Comparison of ENCODE assay signal across 10 cellular contexts in the genomic region with DNA sequence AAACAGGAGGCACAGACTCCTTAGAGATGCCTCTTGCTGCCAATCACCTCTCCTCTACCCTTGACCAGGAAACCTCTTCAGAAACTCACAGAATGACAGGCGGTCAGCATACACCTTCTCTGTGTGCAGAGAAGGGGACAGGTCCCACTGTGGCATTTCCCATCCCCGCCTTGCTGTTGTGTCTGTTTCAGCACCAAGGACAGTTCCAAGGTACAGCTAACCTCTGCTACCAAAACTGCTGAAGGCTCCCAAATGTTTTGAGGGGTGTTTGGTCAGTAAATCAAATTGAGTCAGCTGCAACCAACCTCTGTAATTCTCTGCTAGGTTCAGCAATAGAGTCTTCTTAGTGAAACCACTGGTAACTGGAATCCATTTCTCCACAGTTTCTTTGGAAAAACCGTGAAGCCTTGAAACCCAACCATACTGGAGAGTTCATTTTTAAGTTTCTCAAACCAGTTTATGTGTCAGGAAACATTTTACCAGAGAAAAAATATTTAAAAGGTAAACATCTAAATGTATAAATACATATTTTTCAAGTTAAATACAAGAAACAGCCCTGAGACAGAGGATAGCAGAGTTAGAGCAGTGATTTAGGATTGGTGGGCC.
A peak's percentile ranks its signal among the peaks of the same experiment; 100 is the strongest.
DNase-seq lines count a peak whose midpoint lies in the region; ATAC-seq and TF ChIP-seq lines count a peak whose summit lies in the region.
"Had no signal": no experiment of that assay in that cellular context is flagged by ENCODE, and none has a peak within 500 bp of the region (broad histone marks: within the 10 kb centered on the region; RNA-seq: fewer than 3 reads in every experiment).

No MANE protein-coding gene starts in this region.

- no peaks in the 10 kb centered on the region for H3K9me2 ChIP-seq in PC-9 (ENCODE audit: insufficient read depth)

- 24% methylated on average over 3 of the region's 3 CpGs for WGBS in right cardiac atrium

- H3K79me2 ChIP-seq in PC-9 (ENCODE audit: low read depth), result no peaks in the 10 kb centered on the region

- H2AFZ ChIP-seq in PC-9, result no peak overlapping the region

- H3K4me2 ChIP-seq in PC-9, result no peak overlapping the region

- no peaks in the 10 kb centered on the region for H3K4me1 ChIP-seq in PC-9 (replicated peaks; ENCODE audit: insufficient read depth)
- no peaks in the 10 kb centered on the region for H3K4me1 ChIP-seq in right cardiac atrium (ENCODE audit: control insufficient read depth, insufficient read depth, low read length)

- CTCF ChIA-PET in PC-9 (lab: Charles Lee), result no interaction called here

- POLR2A ChIA-PET in PC-9 (lab: Charles Lee; ENCODE audit: unreplicated experiment), result no interaction called here

- no peaks in the 10 kb centered on the region for H4K20me1 ChIP-seq in PC-9 (ENCODE audit: insufficient read depth)
- H4K20me1 ChIP-seq: BLaER1 treated with 17β-estradiol and CSF1 and Interleukin-3, amounts not matched to agents 10 nM and 100 nM had no signal

- no peak for ATAC-seq in natural killer cell treated with Interleukin-12 subunit alpha and Interleukin-12 subunit beta and Interleukin-15 and Interleukin-18, amount 100 ng/mL, for 72 hours
- no peak for ATAC-seq in right cardiac atrium

- no peak overlapping the region for H3K4me3 ChIP-seq in PC-9
- H3K4me3 ChIP-seq in right cardiac atrium (ENCODE audit: low read length), result no peak overlapping the region
- H3K4me3 ChIP-seq: BLaER1 treated with 17β-estradiol and CSF1 and Interleukin-3, amounts not matched to agents 10 nM and 100 nM had no signal

- no peaks in the 10 kb centered on the region for H3F3A ChIP-seq in PC-9 (ENCODE audit: insufficient read depth, low read depth)

- H3K4me1 Mint-ChIP-seq in natural killer cell treated with Interleukin-12 subunit alpha and Interleukin-12 subunit beta and Interleukin-15 and Interleukin-18, amount 100 ng/mL, for 72 hours (ENCODE audit: low read depth in 2 of 2), result no peaks in the 10 kb centered on the region

- H3K27ac ChIP-seq in PC-9 (no peak overlapping the region), right cardiac atrium (ENCODE audit: low read length) (no peak overlapping the region)
- H3K27ac ChIP-seq: BLaER1 treated with 17β-estradiol and CSF1 and Interleukin-3, amounts not matched to agents 10 nM and 100 nM had no signal

- peaks cover 0 to 13% of the 10 kb centered on the region in 2 donors for H3K27me3 Mint-ChIP-seq in natural killer cell treated with Interleukin-12 subunit alpha and Interleukin-12 subunit beta and Interleukin-15 and Interleukin-18, amount 100 ng/mL, for 72 hours

- H3K4me3 Mint-ChIP-seq in natural killer cell treated with Interleukin-12 subunit alpha and Interleukin-12 subunit beta and Interleukin-15 and Interleukin-18, amount 100 ng/mL, for 72 hours, result no peak overlapping the region

- BruUV-seq in PC-9 (replicated peaks; lab: Mats Ljungman, UMichigan), result no TSS peak

- H3K27ac Mint-ChIP-seq in natural killer cell treated with Interleukin-12 subunit alpha and Interleukin-12 subunit beta and Interleukin-15 and Interleukin-18, amount 100 ng/mL, for 72 hours, result no peak overlapping the region

- intact Hi-C loops in PC-9 (cut with micrococcal nuclease; ENCODE audit: unreplicated experiment), result no loop called here
- intact Hi-C loops in right cardiac atrium (cut with DNase I), result no loop called here

- no peaks in the 10 kb centered on the region for H3K36me3 Mint-ChIP-seq in natural killer cell treated with Interleukin-12 subunit alpha and Interleukin-12 subunit beta and Interleukin-15 and Interleukin-18, amount 100 ng/mL, for 72 hours

- no peak for TF ChIP-seq POLR2A in erythroblast (IDR thresholded peaks at IDR 0.05; ENCODE audit: low read length)

- no peaks in the 10 kb centered on the region for H3K27me3 ChIP-seq in PC-9 (ENCODE audit: insufficient read depth, low read depth)
- no peaks in the 10 kb centered on the region for H3K27me3 ChIP-seq in right cardiac atrium (ENCODE audit: control insufficient read depth, insufficient read depth)

- H3K9me3 Mint-ChIP-seq in natural killer cell treated with Interleukin-12 subunit alpha and Interleukin-12 subunit beta and Interleukin-15 and Interleukin-18, amount 100 ng/mL, for 72 hours, result peaks cover 5% of the 10 kb centered on the region

- no peak for TF ChIP-seq CTCF in PC-9 (conservative IDR thresholded peaks at IDR 0.05)

- DNase-seq in activated T-cell treated with anti-CD3 and anti-CD28 coated beads, Interleukin-2, amount 50 U/mL, for 48 hours, result peak; percentile 24 to 25
- no peak for DNase-seq in activated T-cell treated with anti-CD3 and anti-CD28 coated beads, Interleukin-2, amount 50 U/mL, for 1 hour
- DNase-seq in PC-9 (peak; percentile 14 to 37), erythroblast (lab: John Stamatoyannopoulos, UW) (peak; percentile 36 to 56), right cardiac atrium (no peak)
- peak; percentile 6 to 11 for DNase-seq in stimulated activated CD4-positive, alpha-beta T cell treated with anti-CD3 and anti-CD28 coated beads, Interleukin-2, amount 100 ng/mL, for 48 hours
- DNase-seq in natural killer cell treated with Interleukin-12 subunit alpha and Interleukin-12 subunit beta and Interleukin-15 and Interleukin-18, amount 100 ng/mL, for 72 hours (ENCODE audit: low spot score), result no peak
- DNase-seq in effector CD8-positive, alpha-beta T cell (lab: John Stamatoyannopoulos, UW), result no peak
- DNase-seq: small intestine had no signal

- H3K9me3 ChIP-seq in PC-9 (ENCODE audit: insufficient read depth, low read depth), result no peaks in the 10 kb centered on the region
- no peaks in the 10 kb centered on the region for H3K9me3 ChIP-seq in right cardiac atrium (ENCODE audit: control insufficient read depth, low read length)
- H3K9me3 ChIP-seq: BLaER1 treated with 17β-estradiol and CSF1 and Interleukin-3, amounts not matched to agents 10 nM and 100 nM had no signal

- no peaks in the 10 kb centered on the region for H3K36me3 ChIP-seq in PC-9 (ENCODE audit: low read depth)
- H3K36me3 ChIP-seq: BLaER1 treated with 17β-estradiol and CSF1 and Interleukin-3, amounts not matched to agents 10 nM and 100 nM had no signal

Comparison
In these comparisons a context has a peak if more than half of its experiments do, and no peak if none do; other contexts are left out.
1. DNase-seq: peak in activated T-cell treated with anti-CD3 and anti-CD28 coated beads, Interleukin-2, amount 50 U/mL, for 48 hours (2 of 2), PC-9 (2 of 2), erythroblast (2 of 2) and stimulated activated CD4-positive, alpha-beta T cell treated with anti-CD3 and anti-CD28 coated beads, Interleukin-2, amount 100 ng/mL, for 48 hours (2 of 2); none in activated T-cell treated with anti-CD3 and anti-CD28 coated beads, Interleukin-2, amount 50 U/mL, for 1 hour (single experiment), natural killer cell treated with Interleukin-12 subunit alpha and Interleukin-12 subunit beta and Interleukin-15 and Interleukin-18, amount 100 ng/mL, for 72 hours (single experiment), effector CD8-positive, alpha-beta T cell (single experiment) and right cardiac atrium (0 of 3).